In the genomic region with DNA sequence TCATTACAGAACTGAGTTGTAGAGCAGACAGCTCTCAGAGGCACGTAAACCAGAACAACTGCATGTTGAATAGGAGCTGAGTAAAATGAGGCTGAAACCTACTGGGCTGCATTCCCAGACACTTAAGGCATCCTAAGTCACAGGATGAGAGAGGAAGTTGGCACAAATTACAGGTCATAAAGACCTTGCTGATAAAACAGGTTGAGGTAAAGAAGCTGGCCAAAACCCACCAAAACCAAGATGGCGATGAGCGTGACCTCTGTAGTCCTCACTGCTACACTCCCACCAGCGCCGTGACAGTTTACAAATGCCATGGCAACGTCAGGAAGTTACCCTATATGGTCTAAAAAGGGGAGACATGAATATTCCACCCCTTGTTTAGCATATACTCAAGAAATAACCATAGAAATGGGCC, we compare ENCODE assay signal across 8 cellular contexts.
DNase-seq lines count a peak whose midpoint lies in the region; TF ChIP-seq lines count a peak whose summit lies in the region.
"Not testable (repeated sequence)": the region's sequence is repeated elsewhere in the genome, so short reads cannot be mapped to it uniquely, and the experiment has no call there.

No MANE protein-coding gene starts in this region.

- not testable (repeated sequence) for H3K27me3 ChIP-seq in MG63; prostate gland (replicated peaks; ENCODE audit: insufficient read depth)

- TF ChIP-seq POLR2A in prostate gland (IDR thresholded peaks at IDR 0.05), result not testable (repeated sequence)

- H3K4me3 Mint-ChIP-seq in activated CD4-positive, alpha-beta T cell treated with anti-CD3 and anti-CD28 coated beads, Interleukin-2, amount 10 ng/mL, durations not matched to agents 7 days and 5 days, result not testable (repeated sequence)

- not testable (repeated sequence) for H3K4me3 ChIP-seq in MG63; choroid plexus epithelial cell (ENCODE audit: low read depth, low read length); fibroblast of the aortic adventitia (ENCODE audit: low read depth, low read length); prostate gland

- peak overlapping the region; percentile 58 for H3K27ac Mint-ChIP-seq in activated CD4-positive, alpha-beta T cell treated with anti-CD3 and anti-CD28 coated beads, Interleukin-2, amount 10 ng/mL, durations not matched to agents 7 days and 5 days

- POLR2A ChIA-PET in activated CD4-positive, alpha-beta T cell treated with anti-CD3 and anti-CD28 coated beads, Interleukin-2, amount 10 ng/mL, durations not matched to agents 7 days and 5 days (lab: Charles Lee), result not testable (repeated sequence)

- not testable (repeated sequence) for TF ChIP-seq CTCF in choroid plexus epithelial cell (conservative IDR thresholded peaks at IDR 0.05; ENCODE audit: low read depth, low read length); fibroblast of the aortic adventitia (IDR thresholded peaks at IDR 0.05; ENCODE audit: insufficient read depth, low read length); prostate gland (IDR thresholded peaks at IDR 0.05)

- H3K36me3 Mint-ChIP-seq in activated CD4-positive, alpha-beta T cell treated with anti-CD3 and anti-CD28 coated beads, Interleukin-2, amount 10 ng/mL, durations not matched to agents 7 days and 5 days (ENCODE audit: low read depth), result peaks cover 30% of the 10 kb centered on the region

- not testable (repeated sequence) for H3K36me3 ChIP-seq in MG63, prostate gland

- 69% methylated on average over 6 of the region's 6 CpGs for WGBS in prostate gland

- not testable (repeated sequence) for H3K27ac ChIP-seq in prostate gland

- DNase-seq in A172 (ENCODE audit: low spot score) (peak; percentile 83), EH (ENCODE audit: low read depth) (peak; percentile 9), MG63 (peak; percentile 32), choroid plexus epithelial cell (ENCODE audit: low read depth) (peak; percentile 61), fibroblast of the aortic adventitia (ENCODE audit: low read depth) (peak; percentile 41), kidney glomerular epithelial cell (lab: John Stamatoyannopoulos, UW) (peak; percentile 58), prostate gland (ENCODE audit: low spot score) (peak; percentile 14)
- DNase-seq in activated CD4-positive, alpha-beta T cell treated with anti-CD3 and anti-CD28 coated beads, Interleukin-2, amount 10 ng/mL, durations not matched to agents 7 days and 5 days, result not testable (repeated sequence)

- H3K4me1 ChIP-seq in prostate gland (replicated peaks), result not testable (repeated sequence)

- H3K4me1 Mint-ChIP-seq in activated CD4-positive, alpha-beta T cell treated with anti-CD3 and anti-CD28 coated beads, Interleukin-2, amount 10 ng/mL, durations not matched to agents 7 days and 5 days, result not testable (repeated sequence)

- CTCF ChIA-PET in activated CD4-positive, alpha-beta T cell treated with anti-CD3 and anti-CD28 coated beads, Interleukin-2, amount 10 ng/mL, durations not matched to agents 7 days and 5 days (lab: Charles Lee), result interaction anchor here (0.8 kb wide), 1 partner anchor 73 kb away, joined by 3 read pairs; no protein-coding TSS in a partner anchor

- H3K9me3 ChIP-seq in MG63, prostate gland: not testable (repeated sequence)

- not testable (repeated sequence) for H3K9me3 Mint-ChIP-seq in activated CD4-positive, alpha-beta T cell treated with anti-CD3 and anti-CD28 coated beads, Interleukin-2, amount 10 ng/mL, durations not matched to agents 7 days and 5 days

- intact Hi-C loops in prostate gland (cut with DNase I), result not testable (repeated sequence)

- not testable (repeated sequence) for H3K27me3 Mint-ChIP-seq in activated CD4-positive, alpha-beta T cell treated with anti-CD3 and anti-CD28 coated beads, Interleukin-2, amount 10 ng/mL, durations not matched to agents 7 days and 5 days
